In genomic region chr14:37187840-37188577, GRCh38 we compare ENCODE assay signal across 1 cellular context.
A peak's percentile ranks its signal among the peaks of the same experiment; 100 is the strongest.
TF ChIP-seq lines count a peak whose summit lies in the region.

No MANE protein-coding gene starts in this region.

TF ChIP-seq in HepG2, 621 proteins besides CTCF, POLR2A, EP300 and RAD21 (continued from another document and continues in another):
- TF ChIP-seq FOSL2 (CRISPR knock-in tag; IDR thresholded peaks at IDR 0.05) (peak; percentile 36), ZNF574 (CRISPR knock-in tag; IDR thresholded peaks at IDR 0.05) (peak; percentile 58), ZBTB34 (CRISPR knock-in tag; IDR thresholded peaks at IDR 0.05) (peak; percentile 75; the same call in 1 of the 2 replicates), MXD3 (CRISPR knock-in tag; IDR thresholded peaks at IDR 0.05) (0 out of 2 replicates have a peak, but pooled peaks have one; percentile 54), NFE2L1 (CRISPR knock-in tag; IDR thresholded peaks at IDR 0.05; ENCODE audit: borderline replicate concordance) (peak; percentile 76; the same call in 1 of the 2 replicates), RXRB (CRISPR knock-in tag; IDR thresholded peaks at IDR 0.05; ENCODE audit: borderline replicate concordance) (peak; percentile 12; the same call in 1 of the 2 replicates), ZNF792 (CRISPR knock-in tag; IDR thresholded peaks at IDR 0.05) (0 out of 2 replicates have a peak, but pooled peaks have one; percentile 42), CBX5 (CRISPR knock-in tag; IDR thresholded peaks at IDR 0.05; ENCODE audit: borderline replicate concordance) (peak; percentile 25; the same call in 1 of the 2 replicates), ZNF431 (CRISPR knock-in tag; IDR thresholded peaks at IDR 0.05; ENCODE audit: borderline replicate concordance, low read depth) (0 out of 2 replicates have a peak, but pooled peaks have one; percentile 60), ZFY (CRISPR knock-in tag; IDR thresholded peaks at IDR 0.05) (peak; percentile 81), ZNF550 (CRISPR knock-in tag; IDR thresholded peaks at IDR 0.05; ENCODE audit: borderline replicate concordance) (peak; percentile 84; the same call in 1 of the 2 replicates), POGK (CRISPR knock-in tag; conservative IDR thresholded peaks at IDR 0.05) (peak; percentile 35; the same call in 1 of the 2 replicates), SALL1 (CRISPR knock-in tag; IDR thresholded peaks at IDR 0.05) (peak; percentile 82), GATAD2A (CRISPR knock-in tag; IDR thresholded peaks at IDR 0.05) (peak; percentile 34; the same call in 1 of the 2 replicates), NRL (CRISPR knock-in tag; IDR thresholded peaks at IDR 0.05; ENCODE audit: borderline replicate concordance) (peak; percentile 94), HIVEP1 (CRISPR knock-in tag; IDR thresholded peaks at IDR 0.05) (peak; percentile 19; the same call in 1 of the 2 replicates), DMAP1 (CRISPR knock-in tag; IDR thresholded peaks at IDR 0.05) (peak; percentile 51; the same call in 1 of the 2 replicates), ZNF317 (CRISPR knock-in tag; IDR thresholded peaks at IDR 0.05) (0 out of 2 replicates have a peak, but pooled peaks have one; percentile 61), SAP130 (CRISPR knock-in tag; IDR thresholded peaks at IDR 0.05; ENCODE audit: low read depth) (peak; percentile 56), RXRA (CRISPR knock-in tag; IDR thresholded peaks at IDR 0.05) (0 out of 2 replicates have a peak, but pooled peaks have one; percentile 39), RNF2 (conservative IDR thresholded peaks at IDR 0.05; ENCODE audit: low read depth) (peak; percentile 44; the same call in 1 of the 2 replicates), PITX1 (CRISPR knock-in tag; IDR thresholded peaks at IDR 0.05) (peak; percentile 67; the same call in 1 of the 2 replicates), MEF2D (CRISPR knock-in tag; IDR thresholded peaks at IDR 0.05) (0 out of 2 replicates have a peak, but pooled peaks have one; percentile 19), ZNF451 (CRISPR knock-in tag; IDR thresholded peaks at IDR 0.05) (0 out of 2 replicates have a peak, but pooled peaks have one; percentile 64), ZSCAN21 (CRISPR knock-in tag; IDR thresholded peaks at IDR 0.05; ENCODE audit: borderline replicate concordance) (peak; percentile 20; the same call in 1 of the 2 replicates), CAMTA2 (CRISPR knock-in tag; IDR thresholded peaks at IDR 0.05; ENCODE audit: borderline replicate concordance) (0 out of 2 replicates have a peak, but pooled peaks have one; percentile 77), ZNF598 (CRISPR knock-in tag; IDR thresholded peaks at IDR 0.05; ENCODE audit: borderline replicate concordance) (peak; percentile 58; the same call in 1 of the 2 replicates), PRDM10 (CRISPR knock-in tag; IDR thresholded peaks at IDR 0.05; ENCODE audit: low read depth) (0 out of 2 replicates have a peak, but pooled peaks have one; percentile 19), ZNF33B (CRISPR knock-in tag; IDR thresholded peaks at IDR 0.05) (peak; percentile 63; the same call in 1 of the 2 replicates), ZBTB7B (CRISPR knock-in tag; IDR thresholded peaks at IDR 0.05) (peak; percentile 69; the same call in 1 of the 2 replicates), FUBP1 (CRISPR knock-in tag; IDR thresholded peaks at IDR 0.05; ENCODE audit: borderline replicate concordance) (0 out of 2 replicates have a peak, but pooled peaks have one; percentile 54), ZFP90 (CRISPR knock-in tag; IDR thresholded peaks at IDR 0.05; ENCODE audit: borderline replicate concordance) (peak; percentile 78; the same call in 1 of the 2 replicates), BRCA1 (CRISPR knock-in tag; IDR thresholded peaks at IDR 0.05) (0 out of 2 replicates have a peak, but pooled peaks have one; percentile 51), REPIN1 (CRISPR knock-in tag; IDR thresholded peaks at IDR 0.05; ENCODE audit: borderline replicate concordance, low read depth) (peak; percentile 64; the same call in 1 of the 2 replicates), FOXA1 (IDR thresholded peaks at IDR 0.05) (0 out of 2 replicates have a peak, but pooled peaks have one; percentile 39), FOXA1 (CRISPR knock-in tag; IDR thresholded peaks at IDR 0.05) (peak; percentile 95)
- TF ChIP-seq, protein P1, sequence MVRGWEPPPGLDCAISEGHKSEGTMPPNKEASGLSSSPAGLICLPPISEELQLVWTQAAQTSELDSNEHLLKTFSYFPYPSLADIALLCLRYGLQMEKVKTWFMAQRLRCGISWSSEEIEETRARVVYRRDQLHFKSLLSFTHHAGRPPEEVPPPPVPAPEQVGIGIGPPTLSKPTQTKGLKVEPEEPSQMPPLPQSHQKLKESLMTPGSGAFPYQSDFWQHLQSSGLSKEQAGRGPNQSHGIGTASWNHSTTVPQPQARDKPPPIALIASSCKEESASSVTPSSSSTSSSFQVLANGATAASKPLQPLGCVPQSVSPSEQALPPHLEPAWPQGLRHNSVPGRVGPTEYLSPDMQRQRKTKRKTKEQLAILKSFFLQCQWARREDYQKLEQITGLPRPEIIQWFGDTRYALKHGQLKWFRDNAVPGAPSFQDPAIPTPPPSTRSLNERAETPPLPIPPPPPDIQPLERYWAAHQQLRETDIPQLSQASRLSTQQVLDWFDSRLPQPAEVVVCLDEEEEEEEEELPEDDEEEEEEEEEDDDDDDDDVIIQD (CRISPR knock-in tag; IDR thresholded peaks at IDR 0.05; ENCODE audit: low read depth), result peak; percentile 53; the same call in 1 of the 2 replicates
- TF ChIP-seq, protein P2, sequence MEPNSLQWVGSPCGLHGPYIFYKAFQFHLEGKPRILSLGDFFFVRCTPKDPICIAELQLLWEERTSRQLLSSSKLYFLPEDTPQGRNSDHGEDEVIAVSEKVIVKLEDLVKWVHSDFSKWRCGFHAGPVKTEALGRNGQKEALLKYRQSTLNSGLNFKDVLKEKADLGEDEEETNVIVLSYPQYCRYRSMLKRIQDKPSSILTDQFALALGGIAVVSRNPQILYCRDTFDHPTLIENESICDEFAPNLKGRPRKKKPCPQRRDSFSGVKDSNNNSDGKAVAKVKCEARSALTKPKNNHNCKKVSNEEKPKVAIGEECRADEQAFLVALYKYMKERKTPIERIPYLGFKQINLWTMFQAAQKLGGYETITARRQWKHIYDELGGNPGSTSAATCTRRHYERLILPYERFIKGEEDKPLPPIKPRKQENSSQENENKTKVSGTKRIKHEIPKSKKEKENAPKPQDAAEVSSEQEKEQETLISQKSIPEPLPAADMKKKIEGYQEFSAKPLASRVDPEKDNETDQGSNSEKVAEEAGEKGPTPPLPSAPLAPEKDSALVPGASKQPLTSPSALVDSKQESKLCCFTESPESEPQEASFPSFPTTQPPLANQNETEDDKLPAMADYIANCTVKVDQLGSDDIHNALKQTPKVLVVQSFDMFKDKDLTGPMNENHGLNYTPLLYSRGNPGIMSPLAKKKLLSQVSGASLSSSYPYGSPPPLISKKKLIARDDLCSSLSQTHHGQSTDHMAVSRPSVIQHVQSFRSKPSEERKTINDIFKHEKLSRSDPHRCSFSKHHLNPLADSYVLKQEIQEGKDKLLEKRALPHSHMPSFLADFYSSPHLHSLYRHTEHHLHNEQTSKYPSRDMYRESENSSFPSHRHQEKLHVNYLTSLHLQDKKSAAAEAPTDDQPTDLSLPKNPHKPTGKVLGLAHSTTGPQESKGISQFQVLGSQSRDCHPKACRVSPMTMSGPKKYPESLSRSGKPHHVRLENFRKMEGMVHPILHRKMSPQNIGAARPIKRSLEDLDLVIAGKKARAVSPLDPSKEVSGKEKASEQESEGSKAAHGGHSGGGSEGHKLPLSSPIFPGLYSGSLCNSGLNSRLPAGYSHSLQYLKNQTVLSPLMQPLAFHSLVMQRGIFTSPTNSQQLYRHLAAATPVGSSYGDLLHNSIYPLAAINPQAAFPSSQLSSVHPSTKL (CRISPR knock-in tag; IDR thresholded peaks at IDR 0.05), result peak; percentile 73
